8 cellular contexts compared by ENCODE assay signal in the genomic region with DNA sequence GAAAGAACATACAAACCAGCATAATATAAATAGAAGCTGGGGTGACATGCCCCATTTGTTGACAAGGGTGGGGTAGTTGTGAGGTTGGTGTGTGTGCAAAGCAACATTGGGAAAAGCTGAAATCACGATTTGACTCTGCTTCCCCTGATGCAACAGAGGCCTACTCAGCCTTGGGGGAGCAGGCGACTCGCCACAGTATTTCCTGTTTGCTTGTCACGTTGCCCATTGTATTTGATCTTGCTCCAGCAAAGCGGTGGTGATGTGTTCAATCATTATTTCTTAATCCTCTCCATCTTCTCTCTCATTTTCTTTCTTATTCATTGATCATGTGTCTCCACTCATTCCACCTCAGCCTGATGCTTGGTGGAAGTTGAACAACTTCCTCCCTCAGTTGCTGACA.
DNase-seq lines count a peak whose midpoint lies in the region; ATAC-seq lines count a peak whose summit lies in the region.

No MANE protein-coding gene starts in this region.

- H3K9me3 Mint-ChIP-seq in central memory CD8-positive, alpha-beta T cell = no peaks in the 10 kb centered on the region

- H3K27me3 ChIP-seq in skeletal muscle tissue (ENCODE audit: control insufficient read depth in 3 of 3, insufficient read depth in 3 of 3, low read length in 3 of 3) = no peaks in the 10 kb centered on the region

- H3K27ac ChIP-seq in skeletal muscle tissue (ENCODE audit: low read depth, low read length) = peak overlapping the region; percentile 75

- no peaks in the 10 kb centered on the region for H3K9me3 ChIP-seq in skeletal muscle tissue (ENCODE audit: control insufficient read depth in 3 of 3, low read length in 3 of 3)

- no peaks in the 10 kb centered on the region for H3K36me3 ChIP-seq in skeletal muscle tissue (ENCODE audit: control insufficient read depth in 3 of 3, insufficient read depth in 3 of 3, low read length in 3 of 3)

- H3K4me1 Mint-ChIP-seq in central memory CD8-positive, alpha-beta T cell = peaks cover 54% of the 10 kb centered on the region

- H3K27me3 Mint-ChIP-seq in central memory CD8-positive, alpha-beta T cell = no peaks in the 10 kb centered on the region

- H3K4me1 ChIP-seq in skeletal muscle tissue (ENCODE audit: control insufficient read depth in 3 of 3, insufficient read depth in 3 of 3, low read length in 3 of 3) = peaks cover 6 to 11% (median 8%) of the 10 kb centered on the region in 3 donors

- DNase-seq in AML-193 (lab: John Stamatoyannopoulos, UW) (peak; percentile 72 to 75), SW480 (ENCODE audit: low spot score) (peak; percentile 17), cardiac septum (ENCODE audit: low spot score) (no peak), globus pallidus (ENCODE audit: low spot score) (no peak), NCI-H187 (lab: John Stamatoyannopoulos, UW) (no peak)
- DNase-seq in central memory CD8-positive, alpha-beta T cell (ENCODE audit: low spot score in 2 of 2) = peak in 1 of 2 donors; percentile 48

- ATAC-seq in HG02610 (IDR thresholded peaks at IDR 0.05; ENCODE audit: unreplicated experiment) = peak; percentile 79
- peak; percentile 94 for ATAC-seq in central memory CD8-positive, alpha-beta T cell (replicated peaks; ENCODE audit: extremely low read depth, poor library complexity, severe bottlenecking)

- peak overlapping the region; percentile 58 for H3K4me3 Mint-ChIP-seq in central memory CD8-positive, alpha-beta T cell

- peak overlapping the region in 2 of 3 donors; percentile 42 to 55 for H3K4me3 ChIP-seq in skeletal muscle tissue (ENCODE audit: low read length in 3 of 3)

- intact Hi-C loops in cardiac septum (cut with DNase I) = no loop called here

- peak overlapping the region; percentile 87 for H3K27ac Mint-ChIP-seq in central memory CD8-positive, alpha-beta T cell (ENCODE audit: low read depth)

- no peaks in the 10 kb centered on the region for H3K36me3 Mint-ChIP-seq in central memory CD8-positive, alpha-beta T cell (ENCODE audit: insufficient read depth)

- no peak overlapping the region for H3K9ac ChIP-seq in skeletal muscle tissue (ENCODE audit: low read depth in 1 of 3, low read length in 3 of 3)

Comparison
In these comparisons a context has a peak if more than half of its experiments do, and no peak if none do; other contexts are left out.
1. DNase-seq: peak in AML-193 (2 of 2) and SW480 (single experiment); none in cardiac septum (single experiment), globus pallidus (single experiment) and NCI-H187 (0 of 2).